Comparison of ENCODE assay signal across 9 cellular contexts in the genomic region with DNA sequence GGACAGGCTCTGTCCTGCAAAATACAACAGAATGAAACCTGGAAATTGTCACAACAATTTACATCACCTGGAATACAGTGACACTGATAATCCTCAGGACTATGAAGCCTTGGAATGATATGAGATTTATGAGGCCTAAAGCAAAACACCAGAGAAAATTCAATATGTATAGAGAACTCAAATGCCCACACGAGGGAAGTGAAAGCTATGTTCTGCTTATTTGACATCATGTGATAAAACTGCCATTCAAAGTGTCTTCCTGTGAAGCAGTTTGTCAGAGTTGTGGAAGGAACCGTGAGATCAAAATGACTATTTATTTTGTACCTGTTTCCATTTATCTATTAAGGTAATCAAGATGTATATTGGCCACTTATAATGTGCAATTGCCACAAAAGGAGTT.
DNase-seq lines count a peak whose midpoint lies in the region; ATAC-seq and TF ChIP-seq lines count a peak whose summit lies in the region.
"Had no signal": no experiment of that assay in that cellular context is flagged by ENCODE, and none has a peak within 500 bp of the region (broad histone marks: within the 10 kb centered on the region; RNA-seq: fewer than 3 reads in every experiment).

No MANE protein-coding gene starts in this region.

- no peaks in the 10 kb centered on the region for H4K20me1 ChIP-seq in OCI-LY1 (ENCODE audit: insufficient read depth, low read length)

- peaks cover 47% of the 10 kb centered on the region for H3K4me1 ChIP-seq in OCI-LY1 (ENCODE audit: insufficient read depth, low read length, severe bottlenecking)
- H3K4me1 ChIP-seq in colonic mucosa: no peaks in the 10 kb centered on the region

- H3K9me3 ChIP-seq in OCI-LY1 (ENCODE audit: low read length) (no peaks in the 10 kb centered on the region; the same call in 1 of the 2 replicates), colonic mucosa (no peaks in the 10 kb centered on the region)

- peak overlapping the region; percentile 30; the same call in 1 of the 2 replicates for H3K9ac ChIP-seq in OCI-LY1 (ENCODE audit: low read length)
- H3K9ac ChIP-seq in colonic mucosa (ENCODE audit: low read depth in 2 of 2, low read length in 2 of 2): no peak overlapping the region

- DNase-seq in GM12865 (ENCODE audit: low read depth): peak; percentile 41
- no peak for DNase-seq in islet precursor cell
- DNase-seq in head of caudate nucleus: no peak
- DNase-seq in colonic mucosa: no peak

- ATAC-seq in GM21360 (IDR thresholded peaks at IDR 0.05; ENCODE audit: unreplicated experiment): peak; percentile 66
- ATAC-seq in HG03103 (IDR thresholded peaks at IDR 0.05; ENCODE audit: low read depth, unreplicated experiment): peak; percentile 86
- no peak for ATAC-seq in esophagus mucosa
- ATAC-seq: natural killer cell treated with Interleukin-12 subunit alpha and Interleukin-12 subunit beta and Interleukin-15 and Interleukin-18, amount 100 ng/mL, for 72 hours had no signal

- no peaks in the 10 kb centered on the region for H3F3A ChIP-seq in OCI-LY1 (ENCODE audit: insufficient read depth, low read length)

- no peaks in the 10 kb centered on the region for H3K9me2 ChIP-seq in OCI-LY1 (ENCODE audit: low read depth, low read length)

- H3K4me3 ChIP-seq in GM12865 (ENCODE audit: low read depth, low read length): no peak overlapping the region
- peak overlapping the region; percentile 19 for H3K4me3 ChIP-seq in OCI-LY1 (ENCODE audit: low read depth, low read length, poor library complexity, severe bottlenecking)
- no peak overlapping the region for H3K4me3 ChIP-seq in colonic mucosa

- intact Hi-C loops in head of caudate nucleus (cut with DNase I): no loop called here
- intact Hi-C loops in colonic mucosa (cut with DNase I): no loop called here

- H3K36me3 ChIP-seq in OCI-LY1 (ENCODE audit: insufficient read depth, low read length) (no peaks in the 10 kb centered on the region), colonic mucosa (no peaks in the 10 kb centered on the region)

- H3K27ac ChIP-seq in OCI-LY1 (ENCODE audit: low read depth, low read length, poor library complexity, severe bottlenecking) (peak overlapping the region; percentile 65), colonic mucosa (no peak overlapping the region)

- H3K79me2 ChIP-seq in OCI-LY1 (ENCODE audit: insufficient read depth, low read length): no peaks in the 10 kb centered on the region

- H3K27me3 ChIP-seq in OCI-LY1 (ENCODE audit: insufficient read depth, low read length): no peaks in the 10 kb centered on the region
- H3K27me3 ChIP-seq in colonic mucosa: no peaks in the 10 kb centered on the region

- peak overlapping the region; percentile 44 for H3K4me2 ChIP-seq in OCI-LY1 (ENCODE audit: low read length)

- H2AFZ ChIP-seq in OCI-LY1 (ENCODE audit: low read length): peak overlapping the region; percentile 43

- TF ChIP-seq CTCF in GM12865 (IDR thresholded peaks at IDR 0.05; ENCODE audit: insufficient read depth, low read depth, low read length, missing control alignments) (no peak), OCI-LY1 (IDR thresholded peaks at IDR 0.05; ENCODE audit: low read length) (no peak), colonic mucosa (IDR thresholded peaks at IDR 0.05) (no peak)
